26 cellular contexts compared by ENCODE assay signal in genomic region chr3:14368146-14368545, GRCh38.
"Had no signal": no experiment of that assay in that cellular context is flagged by ENCODE, and none has a peak within 500 bp of the region (broad histone marks: within the 10 kb centered on the region; RNA-seq: fewer than 3 reads in every experiment).

No MANE protein-coding gene starts in this region.

- H3K4me1 ChIP-seq: ascending aorta had no signal

- H3K36me3 ChIP-seq: ascending aorta, cardiac muscle cell, MG63, SJCRH30 had no signal

- ATAC-seq: activated CD4-positive, alpha-beta T cell treated with anti-CD3 and anti-CD28 coated beads for 36 hours; activated CD4-positive, CD25-positive, alpha-beta regulatory T cell treated with anti-CD3 and anti-CD28 coated beads, Interleukin-2, amount 50 U/mL, for 24 hours; activated CD8-positive, alpha-beta T cell treated with anti-CD3 and anti-CD28 coated beads, Interleukin-2, amount 10 ng/mL, durations not matched to agents 7 days and 5 days; Panc1; WTC11 had no signal

- H3K27me3 ChIP-seq: ascending aorta, cardiac muscle cell, MG63, SJCRH30 had no signal

- DNase-seq: activated CD4-positive, alpha-beta T cell treated with anti-CD3 and anti-CD28 coated beads for 36 hours; activated CD4-positive, alpha-beta T cell treated with anti-CD3 and anti-CD28 coated beads, Interleukin-2, amount 10 ng/mL, durations not matched to agents 7 days and 5 days; activated CD4-positive, alpha-beta T cell treated with anti-CD3 and anti-CD28 coated beads, Interleukin-2, amount 50 U/mL, for 48 hours; activated CD8-positive, alpha-beta T cell treated with anti-CD3 and anti-CD28 coated beads, Interleukin-2, amount 10 ng/mL, durations not matched to agents 7 days and 5 days; activated gamma-delta T cell; activated naive CD4-positive, alpha-beta T cell treated with Interleukin-2 at 50 U/mL for 16 hours; activated naive CD8-positive, alpha-beta T cell treated with anti-CD3 and anti-CD28 coated beads, Interleukin-2, amount 10 ng/mL, durations not matched to agents 7 days and 5 days; activated T-cell treated with anti-CD3 and anti-CD28 coated beads, Interleukin-2, amount 50 U/mL, for 24 hours; amygdala; Kasumi-1; MG63; NCI-H1048; NCI-H1105 treated with DMSO at 0.1 percent for 48 hours; NCI-H1436; NCI-H1694; NCI-H2029; NCI-H345; NCI-H524 treated with DMSO at 0.1 percent for 48 hours; SHP77; SJCRH30 had no signal

- H3K27ac ChIP-seq: ascending aorta, cardiac muscle cell, SJCRH30, SK-N-MC had no signal

- H3K4me3 ChIP-seq: ascending aorta, cardiac muscle cell, MG63, SJCRH30, SK-N-MC had no signal

- H3K9me3 ChIP-seq: ascending aorta, MG63, SJCRH30 had no signal
